9 cellular contexts compared by ENCODE assay signal in genomic region chr3:85576091-85576690, GRCh38.
A peak's percentile ranks its signal among the peaks of the same experiment; 100 is the strongest.
DNase-seq lines count a peak whose midpoint lies in the region; ATAC-seq and TF ChIP-seq lines count a peak whose summit lies in the region.
"Had no signal": no experiment of that assay in that cellular context is flagged by ENCODE, and none has a peak within 500 bp of the region (broad histone marks: within the 10 kb centered on the region; RNA-seq: fewer than 3 reads in every experiment).

No MANE protein-coding gene starts in this region.

- no peaks in the 10 kb centered on the region for H4K20me1 ChIP-seq in neural progenitor cell (ENCODE audit: low read depth)

- no peaks in the 10 kb centered on the region for H3K4me1 Mint-ChIP-seq in activated CD8-positive, alpha-beta T cell treated with anti-CD3 and anti-CD28 coated beads, Interleukin-2, amount 10 ng/mL, durations not matched to agents 7 days and 5 days (ENCODE audit: low read depth)
- no peaks in the 10 kb centered on the region for H3K4me1 Mint-ChIP-seq in neural progenitor cell

- no peaks in the 10 kb centered on the region for H3K27me3 ChIP-seq in BJ (ENCODE audit: control insufficient read depth, insufficient read depth, low read length)
- H3K27me3 ChIP-seq in neural progenitor cell = no peaks in the 10 kb centered on the region
- no peaks in the 10 kb centered on the region for H3K27me3 ChIP-seq in aorta (ENCODE audit: control insufficient read depth in 1 of 2, insufficient read depth in 2 of 2, low read length in 1 of 2)

- DNase-seq in BJ (ENCODE audit: low read depth) = no peak
- peak; percentile 66 for DNase-seq in NCI-H2227 (lab: John Stamatoyannopoulos, UW; ENCODE audit: unreplicated experiment)
- DNase-seq in activated CD8-positive, alpha-beta T cell treated with anti-CD3 and anti-CD28 coated beads, Interleukin-2, amount 10 ng/mL, durations not matched to agents 7 days and 5 days = peak; percentile 63
- DNase-seq in fibroblast of peridontal ligament (ENCODE audit: extremely low read depth) = peak; percentile 47
- peak; percentile 66 for DNase-seq in neural progenitor cell (ENCODE audit: low spot score)
- DNase-seq in aorta = peak in 1 of 2 donors; percentile 54

- no peak overlapping the region for H3K27ac Mint-ChIP-seq in activated CD8-positive, alpha-beta T cell treated with anti-CD3 and anti-CD28 coated beads, Interleukin-2, amount 10 ng/mL, durations not matched to agents 7 days and 5 days
- no peak overlapping the region for H3K27ac Mint-ChIP-seq in neural progenitor cell
- H3K27ac Mint-ChIP-seq: T-helper 1 cell treated with Interleukin-12 subunit alpha and Interleukin-12 subunit beta and Interleukin-4 antibody, amounts not matched to agents 30 μg/mL and 1 μg/mL, for 36 hours had no signal

- H3K4me3 ChIP-seq in BJ (ENCODE audit: low read depth, low read length) (no peak overlapping the region), neural progenitor cell (no peak overlapping the region), aorta (ENCODE audit: low read length in 2 of 2) (no peak overlapping the region)

- H3K4me3 Mint-ChIP-seq in activated CD8-positive, alpha-beta T cell treated with anti-CD3 and anti-CD28 coated beads, Interleukin-2, amount 10 ng/mL, durations not matched to agents 7 days and 5 days = no peak overlapping the region
- H3K4me3 Mint-ChIP-seq in neural progenitor cell = no peak overlapping the region
- H3K4me3 Mint-ChIP-seq: T-helper 1 cell treated with Interleukin-12 subunit alpha and Interleukin-12 subunit beta and Interleukin-4 antibody, amounts not matched to agents 30 μg/mL and 1 μg/mL, for 36 hours had no signal

- no peaks in the 10 kb centered on the region for H3K36me3 Mint-ChIP-seq in activated CD8-positive, alpha-beta T cell treated with anti-CD3 and anti-CD28 coated beads, Interleukin-2, amount 10 ng/mL, durations not matched to agents 7 days and 5 days (ENCODE audit: low read depth)
- no peaks in the 10 kb centered on the region for H3K36me3 Mint-ChIP-seq in neural progenitor cell

- no peaks in the 10 kb centered on the region for H3F3A ChIP-seq in neural progenitor cell (ENCODE audit: low read depth)

- no peaks in the 10 kb centered on the region for H3K27me3 Mint-ChIP-seq in activated CD8-positive, alpha-beta T cell treated with anti-CD3 and anti-CD28 coated beads, Interleukin-2, amount 10 ng/mL, durations not matched to agents 7 days and 5 days (ENCODE audit: low read depth)
- peaks cover 4% of the 10 kb centered on the region for H3K27me3 Mint-ChIP-seq in neural progenitor cell (ENCODE audit: insufficient read depth, low read depth)

- CTCF ChIA-PET in BJ (lab: Yijun Ruan, JAX) = interaction anchor here (0.7 to 1.8 kb wide), 4 partner anchors 9 to 1028 kb away, joined by 3 to 7 read pairs (median 4); no protein-coding TSS in a partner anchor
- CTCF ChIA-PET in activated CD8-positive, alpha-beta T cell treated with anti-CD3 and anti-CD28 coated beads, Interleukin-2, amount 10 ng/mL, durations not matched to agents 7 days and 5 days (lab: Charles Lee) = interaction anchor here (0.9 to 1.0 kb wide), 2 partner anchors 9 kb away, joined by 3 to 4 read pairs; no protein-coding TSS in a partner anchor

- intact Hi-C loops in aorta (cut with DNase I) = loop anchor here in 1 of 2 donors (10.0 kb wide), 2 partner anchors 271 to 1031 kb away; no protein-coding TSS in a partner anchor

- TF ChIP-seq CTCF in BJ (IDR thresholded peaks at IDR 0.05; ENCODE audit: insufficient read depth, low read depth, low read length) (peak; percentile 89), neural progenitor cell (IDR thresholded peaks at IDR 0.05) (peak; percentile 88)

- no peaks in the 10 kb centered on the region for H3K36me3 ChIP-seq in BJ (ENCODE audit: control insufficient read depth, insufficient read depth, low read length)
- H3K36me3 ChIP-seq in neural progenitor cell = no peaks in the 10 kb centered on the region
- H3K36me3 ChIP-seq in aorta (ENCODE audit: control insufficient read depth in 1 of 2, insufficient read depth in 2 of 2, low read length in 1 of 2) = no peaks in the 10 kb centered on the region

- H3K9me3 ChIP-seq in neural progenitor cell (ENCODE audit: low read depth) (no peaks in the 10 kb centered on the region), aorta (ENCODE audit: control insufficient read depth, low read length) (no peaks in the 10 kb centered on the region)

- no peaks in the 10 kb centered on the region for H3K79me2 ChIP-seq in neural progenitor cell (ENCODE audit: low read depth)

- H3K9me3 Mint-ChIP-seq in activated CD8-positive, alpha-beta T cell treated with anti-CD3 and anti-CD28 coated beads, Interleukin-2, amount 10 ng/mL, durations not matched to agents 7 days and 5 days (ENCODE audit: insufficient read depth) = no peaks in the 10 kb centered on the region
- H3K9me3 Mint-ChIP-seq in neural progenitor cell = peaks cover 12% of the 10 kb centered on the region
- H3K9me3 Mint-ChIP-seq: T-helper 1 cell treated with Interleukin-12 subunit alpha and Interleukin-12 subunit beta and Interleukin-4 antibody, amounts not matched to agents 30 μg/mL and 1 μg/mL, for 36 hours had no signal

- no peak overlapping the region for H2AFZ ChIP-seq in neural progenitor cell (replicated peaks)

- ATAC-seq in GM18520 (IDR thresholded peaks at IDR 0.05; ENCODE audit: unreplicated experiment) (peak; percentile 53), HG03064 (IDR thresholded peaks at IDR 0.05; ENCODE audit: low read depth, unreplicated experiment) (peak; percentile 81), aorta (ENCODE audit: low FRiP score) (peak; percentile 68)
- no peak for ATAC-seq in activated CD8-positive, alpha-beta T cell treated with anti-CD3 and anti-CD28 coated beads, Interleukin-2, amount 10 ng/mL, durations not matched to agents 7 days and 5 days

- H3K4me2 ChIP-seq in neural progenitor cell = no peak overlapping the region

- WGBS in aorta, 2 donors = 16 to 17% methylated on average over 4 of the region's 4 CpGs

- POLR2A ChIA-PET in BJ (lab: Charles Lee) = no interaction called here
- POLR2A ChIA-PET in activated CD8-positive, alpha-beta T cell treated with anti-CD3 and anti-CD28 coated beads, Interleukin-2, amount 10 ng/mL, durations not matched to agents 7 days and 5 days (lab: Charles Lee) = no interaction called here

- H3K27ac ChIP-seq in neural progenitor cell (no peak overlapping the region), aorta (ENCODE audit: low read depth in 1 of 2, low read length in 2 of 2) (no peak overlapping the region)

- H3K4me1 ChIP-seq in neural progenitor cell (no peaks in the 10 kb centered on the region), aorta (ENCODE audit: control insufficient read depth in 1 of 2, insufficient read depth in 2 of 2, low read length in 2 of 2) (no peaks in the 10 kb centered on the region)

- no peak overlapping the region for H3K9ac ChIP-seq in neural progenitor cell
